In genomic region chr21:25862596-25862995, GRCh38 we compare ENCODE assay signal across 8 cellular contexts.
DNase-seq lines count a peak whose midpoint lies in the region; ATAC-seq, FAIRE-seq and TF ChIP-seq lines count a peak whose summit lies in the region.

No MANE protein-coding gene starts in this region.

- no peaks in the 10 kb centered on the region for H4K20me1 ChIP-seq in SU-DHL-6 (ENCODE audit: low read depth, low read length)

- POLR2A ChIA-PET in A549 (lab: Yijun Ruan, JAX): no interaction called here

- ATAC-seq in A549 (peak in 1 of 2 experiments; percentile 43; a peak in 1 of 6 replicates), HG03039 (IDR thresholded peaks at IDR 0.05; ENCODE audit: unreplicated experiment) (peak; percentile 61), HG02571 (IDR thresholded peaks at IDR 0.05; ENCODE audit: unreplicated experiment) (no peak), HG03571 (IDR thresholded peaks at IDR 0.05; ENCODE audit: unreplicated experiment) (no peak)

- no peak for TF ChIP-seq POLR2A in A549 (IDR thresholded peaks at IDR 0.05; ENCODE audit: low read length)

- 0% methylated on average over 1 of the region's 1 CpG for WGBS in A549 (ENCODE audit: missing lambda C conversion rate)

- H3F3A ChIP-seq in SU-DHL-6 (ENCODE audit: insufficient read depth): no peaks in the 10 kb centered on the region

- no peaks in the 10 kb centered on the region for H3K36me3 ChIP-seq in SU-DHL-6 (ENCODE audit: low read length)

- H2AFZ ChIP-seq in SU-DHL-6 (ENCODE audit: low read depth, low read length, severe bottlenecking): peak overlapping the region; percentile 67

- peak in 1 of 2 experiments; percentile 38 for DNase-seq in A549 (ENCODE audit: low read depth in 1 of 2, low spot score in 1 of 2)
- peak; percentile 50 for DNase-seq in ELR (ENCODE audit: low read depth)
- DNase-seq in glomerular visceral epithelial cell (ENCODE audit: extremely low spot score): peak; percentile 12
- DNase-seq in DMS79 treated with DMSO at 0.1 percent for 48 hours (lab: John Stamatoyannopoulos, UW): no peak

- peak in 1 of 2 experiments; percentile 22; a peak in 1 of 5 replicates for TF ChIP-seq RAD21 in A549 (conservative IDR thresholded peaks at IDR 0.05 in 1 of 2, IDR thresholded peaks at IDR 0.05 in 1 of 2)

- H3K9me3 ChIP-seq in A549 (no peaks in the 10 kb centered on the region), SU-DHL-6 (ENCODE audit: insufficient read depth, low read length) (no peaks in the 10 kb centered on the region)

- H3K27me3 ChIP-seq in SU-DHL-6 (ENCODE audit: low read length): no peaks in the 10 kb centered on the region

- H3K9me2 ChIP-seq in SU-DHL-6 (replicated peaks; ENCODE audit: insufficient read depth, low read length): no peaks in the 10 kb centered on the region

- no peaks in the 10 kb centered on the region for H3K79me2 ChIP-seq in SU-DHL-6 (ENCODE audit: insufficient read depth, low read length)

- H3K4me2 ChIP-seq in A549 (no peak overlapping the region), SU-DHL-6 (ENCODE audit: low read depth, low read length, poor library complexity, severe bottlenecking) (no peak overlapping the region)

- no peak overlapping the region for H3K9ac ChIP-seq in SU-DHL-6 (ENCODE audit: low read length)

- no peak for FAIRE-seq in A549 (lab: Jason Lieb, UNC)

- H3K4me3 ChIP-seq in A549 (no peak overlapping the region), SU-DHL-6 (ENCODE audit: insufficient read depth, low read length, poor library complexity, severe bottlenecking) (no peak overlapping the region)

- TF ChIP-seq CTCF in A549 (IDR thresholded peaks at IDR 0.05) (peak; percentile 42), SU-DHL-6 (IDR thresholded peaks at IDR 0.05; ENCODE audit: insufficient read depth, low read length, poor library complexity, severe bottlenecking) (peak; percentile 90)

- CTCF ChIA-PET in A549 (lab: Yijun Ruan, JAX): no interaction called here

- no peaks in the 10 kb centered on the region for H3K4me1 ChIP-seq in A549

- no peak overlapping the region for H3K27ac ChIP-seq in A549
- no peak overlapping the region for H3K27ac ChIP-seq in SU-DHL-6 (ENCODE audit: low read depth, low read length)

- TF ChIP-seq EP300 in A549 (IDR thresholded peaks at IDR 0.05): no peak

TF ChIP-seq in A549, 52 proteins besides CTCF, POLR2A, EP300 and RAD21:
- TF ChIP-seq RFX5 (IDR thresholded peaks at IDR 0.05): no peak
- no peak for TF ChIP-seq BHLHE40 (IDR thresholded peaks at IDR 0.05; ENCODE audit: low read depth, low read length)
- TF ChIP-seq, protein P1, sequence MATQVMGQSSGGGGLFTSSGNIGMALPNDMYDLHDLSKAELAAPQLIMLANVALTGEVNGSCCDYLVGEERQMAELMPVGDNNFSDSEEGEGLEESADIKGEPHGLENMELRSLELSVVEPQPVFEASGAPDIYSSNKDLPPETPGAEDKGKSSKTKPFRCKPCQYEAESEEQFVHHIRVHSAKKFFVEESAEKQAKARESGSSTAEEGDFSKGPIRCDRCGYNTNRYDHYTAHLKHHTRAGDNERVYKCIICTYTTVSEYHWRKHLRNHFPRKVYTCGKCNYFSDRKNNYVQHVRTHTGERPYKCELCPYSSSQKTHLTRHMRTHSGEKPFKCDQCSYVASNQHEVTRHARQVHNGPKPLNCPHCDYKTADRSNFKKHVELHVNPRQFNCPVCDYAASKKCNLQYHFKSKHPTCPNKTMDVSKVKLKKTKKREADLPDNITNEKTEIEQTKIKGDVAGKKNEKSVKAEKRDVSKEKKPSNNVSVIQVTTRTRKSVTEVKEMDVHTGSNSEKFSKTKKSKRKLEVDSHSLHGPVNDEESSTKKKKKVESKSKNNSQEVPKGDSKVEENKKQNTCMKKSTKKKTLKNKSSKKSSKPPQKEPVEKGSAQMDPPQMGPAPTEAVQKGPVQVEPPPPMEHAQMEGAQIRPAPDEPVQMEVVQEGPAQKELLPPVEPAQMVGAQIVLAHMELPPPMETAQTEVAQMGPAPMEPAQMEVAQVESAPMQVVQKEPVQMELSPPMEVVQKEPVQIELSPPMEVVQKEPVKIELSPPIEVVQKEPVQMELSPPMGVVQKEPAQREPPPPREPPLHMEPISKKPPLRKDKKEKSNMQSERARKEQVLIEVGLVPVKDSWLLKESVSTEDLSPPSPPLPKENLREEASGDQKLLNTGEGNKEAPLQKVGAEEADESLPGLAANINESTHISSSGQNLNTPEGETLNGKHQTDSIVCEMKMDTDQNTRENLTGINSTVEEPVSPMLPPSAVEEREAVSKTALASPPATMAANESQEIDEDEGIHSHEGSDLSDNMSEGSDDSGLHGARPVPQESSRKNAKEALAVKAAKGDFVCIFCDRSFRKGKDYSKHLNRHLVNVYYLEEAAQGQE (IDR thresholded peaks at IDR 0.05): no peak
- no peak for TF ChIP-seq HDAC2 (IDR thresholded peaks at IDR 0.05)
- no peak for TF ChIP-seq BCL3 (IDR thresholded peaks at IDR 0.05)
- TF ChIP-seq ZNF302 (CRISPR knock-in tag; IDR thresholded peaks at IDR 0.05): no peak
- TF ChIP-seq ZC3H11A (IDR thresholded peaks at IDR 0.05): no peak
